In the genomic region with DNA sequence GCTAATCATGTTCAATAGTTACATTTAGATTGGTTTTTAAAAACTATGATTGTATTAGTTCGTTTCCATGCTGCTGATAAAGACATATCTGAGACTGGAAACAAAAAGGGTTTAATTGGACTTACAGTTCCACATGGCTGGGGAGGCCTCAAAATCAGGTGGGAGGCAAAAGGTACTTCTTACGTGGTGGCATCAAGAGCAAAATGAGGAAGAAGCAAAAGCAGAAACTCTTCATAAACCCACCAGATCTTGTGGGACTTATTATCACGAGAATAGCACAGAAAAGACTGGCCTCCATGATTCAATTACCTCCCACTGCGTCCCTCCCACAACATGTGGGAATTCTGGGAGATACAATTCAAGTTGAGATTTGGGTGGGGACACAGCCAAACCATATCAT, we compare ENCODE assay signal across 1 cellular context.
TF ChIP-seq lines count a peak whose summit lies in the region.

No MANE protein-coding gene starts in this region.

TF ChIP-seq in WTC11, 78 proteins besides CTCF, POLR2A, EP300 and RAD21 (continued from another document):
- TF ChIP-seq CREM (CRISPR knock-in tag; IDR thresholded peaks at IDR 0.05) (no peak), RELA (CRISPR knock-in tag; IDR thresholded peaks at IDR 0.05; ENCODE audit: borderline replicate concordance) (no peak), TEAD4 (CRISPR knock-in tag; IDR thresholded peaks at IDR 0.05) (no peak), NR2C2 (CRISPR knock-in tag; IDR thresholded peaks at IDR 0.05) (no peak), SOX15 (CRISPR knock-in tag; IDR thresholded peaks at IDR 0.05) (no peak), MYBL2 (CRISPR knock-in tag; IDR thresholded peaks at IDR 0.05) (no peak)
- TF ChIP-seq, protein P1, sequence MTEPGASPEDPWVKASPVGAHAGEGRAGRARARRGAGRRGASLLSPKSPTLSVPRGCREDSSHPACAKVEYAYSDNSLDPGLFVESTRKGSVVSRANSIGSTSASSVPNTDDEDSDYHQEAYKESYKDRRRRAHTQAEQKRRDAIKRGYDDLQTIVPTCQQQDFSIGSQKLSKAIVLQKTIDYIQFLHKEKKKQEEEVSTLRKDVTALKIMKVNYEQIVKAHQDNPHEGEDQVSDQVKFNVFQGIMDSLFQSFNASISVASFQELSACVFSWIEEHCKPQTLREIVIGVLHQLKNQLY (CRISPR knock-in tag; IDR thresholded peaks at IDR 0.05): no peak
TF ChIP-seq in WTC11: peak in this region for 0.
